9 cellular contexts compared by ENCODE assay signal in genomic region chr2:131530626-131531344, GRCh38. TPM values are rescaled to one million over a fixed set of nuclear protein-coding genes. Genes with fewer than 3 reads are reported as not detected.
"Had no signal": no experiment of that assay in that cellular context is flagged by ENCODE, and none has a peak within 500 bp of the region (broad histone marks: within the 10 kb centered on the region; RNA-seq: fewer than 3 reads in every experiment).

No MANE protein-coding gene starts in this region.

RNA-seq across cellular contexts. Expression of gene TUBA3D, which starts 54.9 kb away (rescaled TPM):
- total RNA-seq: activated CD8-positive, alpha-beta memory T cell treated with anti-CD3 and anti-CD28 coated beads, Interleukin-2, amount 10 ng/mL, durations not matched to agents 7 days and 5 days; activated T-helper 17 cell treated with anti-CD3 and anti-CD28 coated beads, Interleukin-2, amount 50 U/mL, for 72 hours; esophagus mucosa; gastroesophageal sphincter; mononuclear cell; omental fat pad; smooth muscle cell; T-helper 17 cell had no signal
- polyA plus RNA-seq: neural cell had no signal
